10 cellular contexts compared by ENCODE assay signal in genomic region chrX:41238543-41238942, GRCh38.
DNase-seq lines count a peak whose midpoint lies in the region; FAIRE-seq and TF ChIP-seq lines count a peak whose summit lies in the region.
"Had no signal": no experiment of that assay in that cellular context is flagged by ENCODE, and none has a peak within 500 bp of the region (broad histone marks: within the 10 kb centered on the region; RNA-seq: fewer than 3 reads in every experiment).

No MANE protein-coding gene starts in this region.

- no peak overlapping the region for H3K4me3 ChIP-seq in choroid plexus epithelial cell (ENCODE audit: low read depth, low read length)

- FAIRE-seq in G401.6 (lab: Jason Lieb, UNC), result peak; percentile 42

- DNase-seq in NCI-H226 (peak; percentile 59), choroid plexus epithelial cell (ENCODE audit: low read depth) (peak; percentile 72), lung microvascular endothelial cell (ENCODE audit: low read depth in 2 of 2) (peak; percentile 81 to 87), UCSD-AML1 (lab: John Stamatoyannopoulos, UW; ENCODE audit: unreplicated experiment) (no peak), NCI-H82 (lab: John Stamatoyannopoulos, UW) (no peak), NCI-H1436 (lab: John Stamatoyannopoulos, UW) (no peak), NCI-H146 treated with DMSO at 0.1 percent for 48 hours (lab: John Stamatoyannopoulos, UW; ENCODE audit: unreplicated experiment) (no peak)
- DNase-seq: activated CD4-positive, alpha-beta T cell treated with anti-CD3 and anti-CD28 coated beads, Interleukin-2, amount 50 U/mL, for 48 hours; nephron progenitor cell had no signal

- TF ChIP-seq CTCF in choroid plexus epithelial cell (conservative IDR thresholded peaks at IDR 0.05; ENCODE audit: low read depth, low read length), result no peak

Comparison
In these comparisons a context has a peak if more than half of its experiments do, and no peak if none do; other contexts are left out.
1. DNase-seq: peak in NCI-H226 (single experiment), choroid plexus epithelial cell (single experiment) and lung microvascular endothelial cell (2 of 2); none in UCSD-AML1 (single experiment), NCI-H82 (single experiment), NCI-H1436 (single experiment) and NCI-H146 treated with DMSO at 0.1 percent for 48 hours (single experiment).